17 cellular contexts compared by ENCODE assay signal in the genomic region with DNA sequence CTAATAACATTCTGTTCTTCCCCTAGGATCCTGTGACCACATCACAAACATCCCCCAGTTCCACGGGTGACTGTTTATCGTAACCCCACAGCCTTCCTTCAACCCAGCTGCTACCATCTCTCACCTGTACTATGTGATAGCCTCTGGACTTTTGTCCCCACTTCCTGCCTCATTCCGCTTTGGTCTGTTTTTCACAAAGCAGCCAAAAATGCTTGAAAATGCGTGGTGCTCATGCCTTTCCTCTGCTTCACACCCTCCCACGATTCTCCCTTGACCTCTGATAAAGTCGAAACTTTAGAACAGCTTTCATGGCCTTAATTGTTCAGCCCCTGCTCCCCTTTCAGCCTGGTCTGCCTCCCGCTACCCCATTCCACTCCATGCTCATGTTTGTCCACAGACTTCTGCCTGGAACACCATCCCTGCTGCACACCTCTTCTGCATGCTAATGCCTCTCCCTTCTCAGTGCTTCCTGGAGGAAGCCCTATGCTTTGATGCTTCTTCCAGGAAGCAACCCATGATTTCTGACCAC.
DNase-seq lines count a peak whose midpoint lies in the region; ATAC-seq, FAIRE-seq and TF ChIP-seq lines count a peak whose summit lies in the region.
"Had no signal": no experiment of that assay in that cellular context is flagged by ENCODE, and none has a peak within 500 bp of the region (broad histone marks: within the 10 kb centered on the region; RNA-seq: fewer than 3 reads in every experiment).

No MANE protein-coding gene starts in this region.

- no peaks in the 10 kb centered on the region for H3K36me3 Mint-ChIP-seq in neural progenitor cell
- H3K36me3 Mint-ChIP-seq: CD4-positive, CD25-positive, alpha-beta regulatory T cell had no signal

- no peaks in the 10 kb centered on the region for H3K36me3 ChIP-seq in kidney (ENCODE audit: control insufficient read depth in 1 of 2, insufficient read depth in 2 of 2, low read length in 2 of 2)
- no peaks in the 10 kb centered on the region for H3K36me3 ChIP-seq in neural progenitor cell
- H3K36me3 ChIP-seq: HAP-1 had no signal

- H3K4me3 ChIP-seq in A549 (no peak overlapping the region), kidney (ENCODE audit: low read length in 2 of 2) (no peak overlapping the region), neural progenitor cell (no peak overlapping the region)
- H3K4me3 ChIP-seq: HAP-1 had no signal

- FAIRE-seq in A549 (lab: Jason Lieb, UNC): no peak
- FAIRE-seq in kidney (lab: Jason Lieb, UNC): no peak
- no peak for FAIRE-seq in GM12891 (lab: Jason Lieb, UNC)

- ATAC-seq in A549: no peak
- ATAC-seq in GM21825 (IDR thresholded peaks at IDR 0.05; ENCODE audit: unreplicated experiment): no peak

- H3K27me3 ChIP-seq in neural progenitor cell: no peaks in the 10 kb centered on the region

- H3K9ac ChIP-seq in kidney (ENCODE audit: low read length in 2 of 2) (no peak overlapping the region), neural progenitor cell (no peak overlapping the region)

- TF ChIP-seq POLR2A in A549 (IDR thresholded peaks at IDR 0.05; ENCODE audit: low read length) (no peak), GM12891 (IDR thresholded peaks at IDR 0.05; ENCODE audit: low read depth, low read length) (no peak)

- no peaks in the 10 kb centered on the region for H3K79me2 ChIP-seq in neural progenitor cell (ENCODE audit: low read depth)

- no peak overlapping the region for H3K4me3 Mint-ChIP-seq in neural progenitor cell
- H3K4me3 Mint-ChIP-seq: B cell; CD4-positive, CD25-positive, alpha-beta regulatory T cell had no signal

- H3K4me2 ChIP-seq in A549: no peak overlapping the region
- H3K4me2 ChIP-seq in neural progenitor cell: no peak overlapping the region

- H3K4me1 Mint-ChIP-seq in neural progenitor cell: peaks cover 43% of the 10 kb centered on the region
- H3K4me1 Mint-ChIP-seq: CD4-positive, CD25-positive, alpha-beta regulatory T cell had no signal

- no peak overlapping the region for H2AFZ ChIP-seq in neural progenitor cell (replicated peaks)

- peaks cover 30% of the 10 kb centered on the region for H3K4me1 ChIP-seq in A549
- H3K4me1 ChIP-seq in kidney (ENCODE audit: control insufficient read depth in 1 of 2, insufficient read depth in 1 of 2, low read depth in 1 of 2, low read length in 2 of 2): peaks cover 16 to 22% of the 10 kb centered on the region in 2 donors
- peaks cover 31% of the 10 kb centered on the region for H3K4me1 ChIP-seq in neural progenitor cell

- no peaks in the 10 kb centered on the region for H4K20me1 ChIP-seq in neural progenitor cell (ENCODE audit: low read depth)

- TF ChIP-seq RAD21 in A549 (conservative IDR thresholded peaks at IDR 0.05 in 1 of 2, IDR thresholded peaks at IDR 0.05 in 1 of 2): no peak

- intact Hi-C loops in kidney (cut with DNase I): no loop called here

- TF ChIP-seq CTCF in A549 (IDR thresholded peaks at IDR 0.05) (no peak), kidney (IDR thresholded peaks at IDR 0.05; ENCODE audit: borderline replicate concordance, extremely low read depth, insufficient read depth) (no peak), neural progenitor cell (IDR thresholded peaks at IDR 0.05) (no peak), GM10248 (IDR thresholded peaks at IDR 0.05; ENCODE audit: control extremely low read depth, extremely low read depth, low read depth, missing control alignments) (no peak)

- POLR2A ChIA-PET in A549 (lab: Yijun Ruan, JAX) (interaction anchor here (0.6 kb wide), 1 partner anchor 622 kb away, joined by 3 read pairs; no protein-coding TSS in a partner anchor), GM10248 (lab: Yijun Ruan, JAX) (no interaction called here)

- H3K9me3 ChIP-seq in A549: no peaks in the 10 kb centered on the region
- no peaks in the 10 kb centered on the region for H3K9me3 ChIP-seq in kidney (ENCODE audit: control insufficient read depth in 1 of 2, low read length in 2 of 2)
- H3K9me3 ChIP-seq in neural progenitor cell (ENCODE audit: low read depth): no peaks in the 10 kb centered on the region
- H3K9me3 ChIP-seq: HAP-1 had no signal

- peaks cover 6% of the 10 kb centered on the region for H3F3A ChIP-seq in neural progenitor cell (ENCODE audit: low read depth)

- peak overlapping the region; percentile 10 for H3K27ac Mint-ChIP-seq in neural progenitor cell

- H3K27me3 Mint-ChIP-seq in neural progenitor cell (ENCODE audit: insufficient read depth, low read depth): no peaks in the 10 kb centered on the region
- H3K27me3 Mint-ChIP-seq: CD4-positive, CD25-positive, alpha-beta regulatory T cell had no signal

- TF ChIP-seq EP300 in A549 (IDR thresholded peaks at IDR 0.05): no peak

- H3K27ac ChIP-seq in A549: peak overlapping the region; percentile 6 to 65; a peak in 4 of 6 replicates
- peak overlapping the region; percentile 26 to 30 for H3K27ac ChIP-seq in kidney (ENCODE audit: low read depth in 2 of 2, low read length in 2 of 2)
- no peak overlapping the region for H3K27ac ChIP-seq in neural progenitor cell

- DNase-seq in A549 (ENCODE audit: low read depth in 1 of 2, low spot score in 1 of 2): no peak
- peak; percentile 25 for DNase-seq in LHCN-M2 (ENCODE audit: low read depth)
- no peak for DNase-seq in kidney
- DNase-seq in neural progenitor cell (ENCODE audit: low spot score): no peak
- DNase-seq in ecto neural progenitor cell (ENCODE audit: low spot score): no peak
- DNase-seq in GM12891 (ENCODE audit: insufficient read length, low spot score): no peak
- DNase-seq in GM10248 (ENCODE audit: extremely low spot score): no peak
- DNase-seq: 8988T; CD4-positive, CD25-positive, alpha-beta regulatory T cell; NCI-H1694 treated with DMSO at 0.1 percent for 48 hours; NCI-H510A treated with DMSO at 0.1 percent for 48 hours; NCI-H82; OCI-M1; Right ventricle myocardium superior had no signal

- H3K9me3 Mint-ChIP-seq in neural progenitor cell: peaks cover 2% of the 10 kb centered on the region

- CTCF ChIA-PET in A549 (lab: Yijun Ruan, JAX) (interaction anchor here (1.2 kb wide), 1 partner anchor 729 kb away, joined by 3 read pairs; no protein-coding TSS in a partner anchor), GM10248 (lab: Yijun Ruan, JAX) (no interaction called here)

- WGBS in A549 (ENCODE audit: missing lambda C conversion rate): 83% methylated on average over 7 of the region's 7 CpGs

TF ChIP-seq in A549, 52 proteins besides CTCF, POLR2A, EP300 and RAD21:
- no peak for TF ChIP-seq SREBF2 (IDR thresholded peaks at IDR 0.05)
- no peak for TF ChIP-seq NR3C1 (IDR thresholded peaks at IDR 0.05)
- no peak for TF ChIP-seq ZSCAN20 (CRISPR knock-in tag; IDR thresholded peaks at IDR 0.05)
- no peak for TF ChIP-seq TFCP2L1 (CRISPR knock-in tag; IDR thresholded peaks at IDR 0.05)
- no peak for TF ChIP-seq ESRRA (IDR thresholded peaks at IDR 0.05; ENCODE audit: borderline replicate concordance, low read length)

TF ChIP-seq in GM12891, 5 proteins besides CTCF, POLR2A, EP300 and RAD21:
- no peak for TF ChIP-seq PAX5 (IDR thresholded peaks at IDR 0.05; ENCODE audit: insufficient read depth, low read length, severe bottlenecking)
- no peak for TF ChIP-seq SPI1 (IDR thresholded peaks at IDR 0.05; ENCODE audit: low read depth, low read length)
- TF ChIP-seq POU2F2 (IDR thresholded peaks at IDR 0.05; ENCODE audit: low read depth, low read length): no peak
- TF ChIP-seq TAF1 (IDR thresholded peaks at IDR 0.05; ENCODE audit: low read depth, low read length): no peak
- TF ChIP-seq POLR2AphosphoS5 (IDR thresholded peaks at IDR 0.05; ENCODE audit: low read depth, low read length): no peak
TF ChIP-seq in GM12891: peak in this region for 0.
